30 cellular contexts compared by ENCODE assay signal in the genomic region with DNA sequence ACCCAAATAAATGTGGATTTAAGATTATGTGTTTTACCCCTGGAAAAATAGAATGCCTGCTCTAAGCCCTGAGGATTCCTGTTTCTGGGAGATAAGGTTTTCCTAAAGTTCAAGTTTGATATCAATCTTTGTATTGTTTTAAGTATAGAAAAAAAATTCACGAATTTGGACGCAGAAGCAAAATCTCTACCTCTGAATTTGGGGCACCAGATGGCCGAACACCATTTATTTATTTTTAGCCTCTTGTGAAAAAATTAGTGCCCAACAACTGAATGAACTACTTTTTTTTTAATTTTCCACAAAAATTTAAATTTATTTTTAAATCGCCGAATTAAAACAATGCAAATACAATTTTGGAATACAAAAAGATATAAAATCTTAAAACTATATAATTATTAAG.
"Had no signal": no experiment of that assay in that cellular context is flagged by ENCODE, and none has a peak within 500 bp of the region (broad histone marks: within the 10 kb centered on the region; RNA-seq: fewer than 3 reads in every experiment).

No MANE protein-coding gene starts in this region.

- H3K9me3 Mint-ChIP-seq: activated T-cell treated with anti-CD3 and anti-CD28 coated beads, Interleukin-2, amount 50 U/mL, for 4 hours; activated T-helper 17 cell treated with anti-CD3 and anti-CD28 coated beads, Interleukin-2, amount 50 U/mL, for 72 hours; central memory CD8-positive, alpha-beta T cell; dendritic cell treated with granulocyte-macrophage colony-stimulating factor and Interleukin-4, amounts not matched to agents 40 ng/mL and 50 ng/mL, for 4 days; endodermal cell had no signal

- H3K4me3 Mint-ChIP-seq: activated CD4-positive, alpha-beta memory T cell treated with anti-CD3 and anti-CD28 coated beads, Interleukin-2, amount 10 ng/mL, durations not matched to agents 7 days and 5 days; activated CD4-positive, alpha-beta T cell treated with anti-CD3 and anti-CD28 coated beads for 36 hours; activated CD4-positive, alpha-beta T cell treated with anti-CD3 and anti-CD28 coated beads, Interleukin-2, amount 10 ng/mL, durations not matched to agents 7 days and 5 days; activated naive CD8-positive, alpha-beta T cell; activated T-cell treated with anti-CD3 and anti-CD28 coated beads, Interleukin-2, amount 50 U/mL, for 4 hours; activated T-helper 17 cell treated with anti-CD3 and anti-CD28 coated beads, Interleukin-2, amount 50 U/mL, for 72 hours; central memory CD8-positive, alpha-beta T cell; dendritic cell treated with granulocyte-macrophage colony-stimulating factor and Interleukin-4, amounts not matched to agents 40 ng/mL and 50 ng/mL, for 4 days; endodermal cell had no signal

- H3K36me3 ChIP-seq: brain microvascular endothelial cell, gastrocnemius medialis, heart left ventricle had no signal

- H3K4me1 ChIP-seq: gastrocnemius medialis, heart left ventricle had no signal

- H3K4me3 ChIP-seq: coronary artery, dorsolateral prefrontal cortex, gastrocnemius medialis, heart left ventricle had no signal

- H3K27ac Mint-ChIP-seq: activated CD4-positive, alpha-beta memory T cell treated with anti-CD3 and anti-CD28 coated beads, Interleukin-2, amount 10 ng/mL, durations not matched to agents 7 days and 5 days; activated CD4-positive, alpha-beta T cell treated with anti-CD3 and anti-CD28 coated beads for 36 hours; activated CD4-positive, alpha-beta T cell treated with anti-CD3 and anti-CD28 coated beads, Interleukin-2, amount 10 ng/mL, durations not matched to agents 7 days and 5 days; activated naive CD8-positive, alpha-beta T cell; activated T-helper 17 cell treated with anti-CD3 and anti-CD28 coated beads, Interleukin-2, amount 50 U/mL, for 72 hours; dendritic cell treated with granulocyte-macrophage colony-stimulating factor and Interleukin-4, amounts not matched to agents 40 ng/mL and 50 ng/mL, for 4 days; endodermal cell had no signal

- ATAC-seq: activated CD4-positive, alpha-beta T cell treated with anti-CD3 and anti-CD28 coated beads for 36 hours; activated T-cell treated with anti-CD3 and anti-CD28 coated beads, Interleukin-2, amount 50 U/mL, for 4 hours; activated T-helper 17 cell treated with anti-CD3 and anti-CD28 coated beads, Interleukin-2, amount 50 U/mL, for 72 hours; esophagus mucosa; gastrocnemius medialis; heart left ventricle had no signal

- H3K36me3 Mint-ChIP-seq: activated naive CD8-positive, alpha-beta T cell had no signal

- FAIRE-seq: astrocyte, bronchial epithelial cell had no signal

- H3K9me3 ChIP-seq: gastrocnemius medialis, heart left ventricle had no signal

- H3K27ac ChIP-seq: brain microvascular endothelial cell, coronary artery, dorsolateral prefrontal cortex, gastrocnemius medialis, heart left ventricle had no signal

- H3K27me3 Mint-ChIP-seq: activated CD4-positive, alpha-beta memory T cell treated with anti-CD3 and anti-CD28 coated beads, Interleukin-2, amount 10 ng/mL, durations not matched to agents 7 days and 5 days; activated CD4-positive, alpha-beta T cell treated with anti-CD3 and anti-CD28 coated beads for 36 hours; activated CD4-positive, alpha-beta T cell treated with anti-CD3 and anti-CD28 coated beads, Interleukin-2, amount 10 ng/mL, durations not matched to agents 7 days and 5 days; activated naive CD8-positive, alpha-beta T cell; activated T-helper 17 cell treated with anti-CD3 and anti-CD28 coated beads, Interleukin-2, amount 50 U/mL, for 72 hours; central memory CD8-positive, alpha-beta T cell; dendritic cell treated with granulocyte-macrophage colony-stimulating factor and Interleukin-4, amounts not matched to agents 40 ng/mL and 50 ng/mL, for 4 days had no signal

- H3K4me1 Mint-ChIP-seq: activated CD4-positive, alpha-beta T cell treated with anti-CD3 and anti-CD28 coated beads, Interleukin-2, amount 10 ng/mL, durations not matched to agents 7 days and 5 days; activated T-helper 17 cell treated with anti-CD3 and anti-CD28 coated beads, Interleukin-2, amount 50 U/mL, for 72 hours; central memory CD8-positive, alpha-beta T cell; endodermal cell had no signal

- DNase-seq: activated CD4-positive, alpha-beta memory T cell treated with anti-CD3 and anti-CD28 coated beads, Interleukin-2, amount 10 ng/mL, durations not matched to agents 7 days and 5 days; activated CD4-positive, alpha-beta T cell treated with anti-CD3 and anti-CD28 coated beads for 36 hours; activated CD4-positive, alpha-beta T cell treated with anti-CD3 and anti-CD28 coated beads, Interleukin-2, amount 10 ng/mL, durations not matched to agents 7 days and 5 days; activated CD4-positive, alpha-beta T cell treated with anti-CD3 and anti-CD28 coated beads, Interleukin-2, amount 50 U/mL, for 4 hours; activated CD4-positive, CD25-positive, alpha-beta regulatory T cell; activated CD4-positive, CD25-positive, alpha-beta regulatory T cell treated with anti-CD3 and anti-CD28 coated beads, Interleukin-2, amount 50 U/mL, for 72 hours; activated effector memory CD4-positive, alpha-beta T cell treated with Interleukin-2 at 50 U/mL for 16 hours; activated gamma-delta T cell treated with Interleukin-2 at 50 U/mL for 16 hours; activated naive CD4-positive, alpha-beta T cell treated with anti-CD3 and anti-CD28 coated beads, Interleukin-2, amount 50 U/mL, for 16 hours; activated naive CD4-positive, alpha-beta T cell treated with Interleukin-2 at 50 U/mL for 16 hours; activated T-cell treated with anti-CD3 and anti-CD28 coated beads, Interleukin-2, amount 50 U/mL, for 4 hours; amniotic stem cell; anterior cingulate cortex; brain microvascular endothelial cell; dorsolateral prefrontal cortex; effector memory CD4-positive, alpha-beta T cell; endodermal cell; foreskin fibroblast; gastrocnemius medialis; glutamatergic neuron; heart left ventricle; T-helper 2 cell had no signal
